8 cellular contexts compared by ENCODE assay signal in the genomic region with DNA sequence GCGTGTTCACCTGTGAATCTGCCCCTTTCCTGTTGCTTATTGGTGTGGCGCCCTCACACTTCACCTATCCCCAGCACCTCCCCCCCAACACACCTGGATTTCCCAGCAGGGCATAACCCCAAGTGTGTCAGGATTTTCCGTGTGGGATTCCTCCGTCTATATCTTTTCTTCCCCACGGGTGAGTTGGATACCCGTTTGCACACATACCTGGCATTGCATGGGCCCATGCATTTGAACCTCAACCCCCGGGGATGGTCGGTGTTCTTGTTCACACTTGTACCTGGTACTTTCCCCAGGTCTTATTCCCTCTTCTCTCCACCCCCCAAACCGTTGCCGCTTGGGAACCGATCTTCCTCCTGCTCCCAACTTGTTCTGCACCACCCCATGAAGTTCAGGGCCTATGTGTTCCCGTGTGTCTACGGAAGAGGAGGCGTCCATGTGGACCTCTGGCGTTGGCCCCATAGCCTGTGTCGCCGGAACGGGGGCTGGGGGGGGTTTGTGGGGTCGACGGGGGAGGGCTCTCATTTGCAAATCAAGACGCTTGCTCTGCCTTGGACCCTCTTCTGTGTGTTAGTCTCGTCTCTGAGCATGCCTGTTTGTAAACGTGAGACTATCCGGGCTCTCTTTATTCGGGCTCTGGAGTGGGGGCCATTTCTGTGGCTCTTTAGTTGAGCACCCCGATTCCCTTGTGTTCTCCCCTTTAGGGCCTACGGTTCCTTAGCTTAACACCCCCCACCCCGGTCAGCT. TPM values are rescaled to one million over a fixed set of nuclear protein-coding genes. Genes with fewer than 3 reads are reported as not detected.
DNase-seq lines count a peak whose midpoint lies in the region; ATAC-seq and TF ChIP-seq lines count a peak whose summit lies in the region.

No MANE protein-coding gene starts in this region.

- TF ChIP-seq CTCF in BJ (IDR thresholded peaks at IDR 0.05; ENCODE audit: insufficient read depth, low read depth, low read length) (no peak), HFF-Myc (IDR thresholded peaks at IDR 0.05; ENCODE audit: low read depth, low read length, missing control alignments) (no peak), VCaP (conservative IDR thresholded peaks at IDR 0.05) (no peak), fibroblast of pulmonary artery (IDR thresholded peaks at IDR 0.05; ENCODE audit: low read length, missing control alignments) (no peak)

- POLR2A ChIA-PET in BJ (lab: Charles Lee), result interaction anchor here (0.5 to 0.9 kb wide), 4 partner anchors 46 to 253 kb away, joined by 3 to 9 read pairs (median 4); a partner anchor contains a TSS

- H3K27me3 ChIP-seq in BJ (ENCODE audit: control insufficient read depth, insufficient read depth, low read length), result no peaks in the 10 kb centered on the region

- no peak for DNase-seq in BJ (ENCODE audit: low read depth)
- no peak for DNase-seq in HFF-Myc (ENCODE audit: extremely low read depth, low read depth)
- DNase-seq in fibroblast of pulmonary artery (ENCODE audit: low read depth), result no peak
- DNase-seq in pons (ENCODE audit: low spot score), result peak; percentile 14
- DNase-seq in NCI-H510A (lab: John Stamatoyannopoulos, UW), result no peak

- H3K4me3 ChIP-seq in BJ (ENCODE audit: low read depth, low read length), result peak overlapping the region; percentile 53
- peak overlapping the region; percentile 54 for H3K4me3 ChIP-seq in HFF-Myc (replicated peaks; ENCODE audit: low read depth, low read length)
- H3K4me3 ChIP-seq in fibroblast of pulmonary artery (replicated peaks; ENCODE audit: low read depth, low read length), result peak overlapping the region; percentile 84

- H3K36me3 ChIP-seq in BJ (ENCODE audit: control insufficient read depth, insufficient read depth, low read length), result peaks cover 11% of the 10 kb centered on the region

- H3K27ac ChIP-seq in VCaP, result peak overlapping the region; percentile 99

- CTCF ChIA-PET in BJ (lab: Yijun Ruan, JAX), result interaction anchor here (0.9 to 1.7 kb wide), 2 partner anchors 22 to 80 kb away, joined by 6 to 8 read pairs; no protein-coding TSS in a partner anchor

- ATAC-seq in GM19395 (IDR thresholded peaks at IDR 0.05; ENCODE audit: unreplicated experiment) (no peak), HG03280 (IDR thresholded peaks at IDR 0.05; ENCODE audit: unreplicated experiment) (no peak)

RNA-seq across cellular contexts. Expression of a gene that starts 1.7 kb away (rescaled TPM):
- 0.42 and 0.43 TPM in 2 replicates for polyA plus RNA-seq in BJ (2011; rRNA removed)
- 0.57 and 2.2 TPM in 2 replicates for polyA minus RNA-seq in BJ (2011; rRNA and poly(A)+ RNA removed)

RNA-seq across cellular contexts. Expression of a gene that starts 11.5 kb away (rescaled TPM):
- 0.12 and 0.13 TPM in 2 replicates for polyA plus RNA-seq in BJ (2011; rRNA removed)
- polyA minus RNA-seq in BJ (2011; rRNA and poly(A)+ RNA removed), result 0.31 TPM in 1 of 2 replicates, not detected in the other

RNA-seq across cellular contexts. Expression of a gene that starts 12.3 kb away (rescaled TPM):
- polyA plus RNA-seq in BJ (2011; rRNA removed), result 59.2 and 87.6 TPM in 2 replicates
- polyA minus RNA-seq in BJ (2011; rRNA and poly(A)+ RNA removed), result 37.5 and 65.3 TPM in 2 replicates

RNA-seq across cellular contexts. Expression of a gene that starts 47.3 kb away (rescaled TPM):
- polyA plus RNA-seq in BJ (2011; rRNA removed), result 117 and 186 TPM in 2 replicates
- 70.9 and 78.5 TPM in 2 replicates for polyA minus RNA-seq in BJ (2011; rRNA and poly(A)+ RNA removed)

RNA-seq across cellular contexts. Expression of a gene that starts 49.4 kb away (rescaled TPM):
- polyA plus RNA-seq in BJ (2011; rRNA removed), result 2.8 and 3.4 TPM in 2 replicates
- 1.7 and 2.3 TPM in 2 replicates for polyA minus RNA-seq in BJ (2011; rRNA and poly(A)+ RNA removed)
